9 cellular contexts compared by ENCODE assay signal in genomic region chr15:63044077-63044644, GRCh38. TPM values are rescaled to one million over a fixed set of nuclear protein-coding genes. Genes with fewer than 3 reads are reported as not detected.
DNase-seq lines count a peak whose midpoint lies in the region; ATAC-seq, FAIRE-seq and TF ChIP-seq lines count a peak whose summit lies in the region.
"Had no signal": no experiment of that assay in that cellular context is flagged by ENCODE, and none has a peak within 500 bp of the region (broad histone marks: within the 10 kb centered on the region; RNA-seq: fewer than 3 reads in every experiment).

No MANE protein-coding gene starts in this region.

- no peak overlapping the region for H2AFZ ChIP-seq in HepG2 (ENCODE audit: low read length)

- no peak for DNase-seq in MCF 10A (ENCODE audit: unreplicated experiment)
- DNase-seq in HepG2 (ENCODE audit: low spot score): no peak
- no peak for DNase-seq in stomach
- no peak for DNase-seq in posterior vena cava (ENCODE audit: low spot score)
- DNase-seq in Ammon's horn (ENCODE audit: low spot score): no peak
- DNase-seq: nucleus accumbens had no signal

- no peaks in the 10 kb centered on the region for H3K27me3 ChIP-seq in HUES64 (ENCODE audit: insufficient read depth, low read length)
- no peaks in the 10 kb centered on the region for H3K27me3 ChIP-seq in HepG2 (ENCODE audit: control insufficient read depth in 1 of 2, insufficient read depth in 2 of 2, low read length in 2 of 2)
- H3K27me3 ChIP-seq in stomach: peaks cover 0 to 55% (median 27%) of the 10 kb centered on the region in 3 donors

- 28% methylated on average over 7 of the region's 7 CpGs for WGBS in HUES64
- 49% methylated on average over 3 of the region's 7 CpGs for WGBS in HepG2 (ENCODE audit: low lambda C conversion rate)
- 35 to 50% (median 42%) methylated on average over 7 of the region's 7 CpGs for WGBS in stomach, 5 donors

- no peak for FAIRE-seq in HepG2 (lab: Jason Lieb, UNC)
- FAIRE-seq: GM18507 had no signal

- H3K4me1 Mint-ChIP-seq in MCF 10A (ENCODE audit: insufficient read depth, unreplicated experiment): peaks cover 32% of the 10 kb centered on the region

- H3K79me2 ChIP-seq in HepG2 (ENCODE audit: insufficient read depth, low read length): peaks cover 25% of the 10 kb centered on the region

- H3K9ac ChIP-seq in HUES64 (ENCODE audit: low read depth, low read length) (peak overlapping the region; percentile 93), HepG2 (ENCODE audit: insufficient read depth, low read depth, low read length) (peak overlapping the region; percentile 83; the same call in 1 of the 2 replicates)

- H3K4me3 Mint-ChIP-seq in MCF 10A (ENCODE audit: unreplicated experiment): peak overlapping the region; percentile 92

- no TSS peak for BruUV-seq in MCF 10A (replicated peaks; lab: Mats Ljungman, UMichigan)
- no TSS peak for BruUV-seq in HepG2 (replicated peaks; lab: Mats Ljungman, UMichigan)

- peak overlapping the region; percentile 92 for H3K4me2 ChIP-seq in HepG2 (ENCODE audit: low read depth, low read length)

- in situ Hi-C loops in HepG2 (cut with HindIII; ENCODE audit: extremely low pct_ligation_motif_present, low pct_unique_long_range_greater_than_20kb): no loop called here

- no peaks in the 10 kb centered on the region for H3K9me3 Mint-ChIP-seq in MCF 10A (ENCODE audit: unreplicated experiment)

- CTCF ChIA-PET in MCF 10A (lab: Yijun Ruan, JAX) (interaction anchor here (0.5 to 7.7 kb wide), 13 partner anchors 8 to 294 kb away, joined by 3 to 109 read pairs (median 3); no protein-coding TSS in a partner anchor), HepG2 (lab: Yijun Ruan, JAX; ENCODE audit: low intra/inter-chr PET ratio, low total read pairs) (no interaction called here)

- POLR2A ChIA-PET in MCF 10A (lab: Yijun Ruan, JAX): interaction anchor here (0.7 to 5.6 kb wide), 6 partner anchors 8 to 345 kb away, joined by 3 to 43 read pairs (median 4); no protein-coding TSS in a partner anchor
- POLR2A ChIA-PET in HepG2 (lab: Yijun Ruan, JAX): interaction anchor here (0.6 to 1.2 kb wide), 3 partner anchors 39 to 215 kb away, joined by 3 to 4 read pairs (median 3); no protein-coding TSS in a partner anchor

- peaks cover 20% of the 10 kb centered on the region for H3K36me3 Mint-ChIP-seq in MCF 10A (ENCODE audit: insufficient read depth, unreplicated experiment)

- TF ChIP-seq POLR2A in HepG2 (IDR thresholded peaks at IDR 0.05; ENCODE audit: insufficient read depth in 1 of 2, low read depth in 2 of 2, low read length in 2 of 2) (no peak), stomach (IDR thresholded peaks at IDR 0.05) (no peak)

- H3K36me3 ChIP-seq in HUES64 (ENCODE audit: insufficient read depth, low read length) (peaks cover 39% of the 10 kb centered on the region), HepG2 (replicated peaks in 1 of 2; ENCODE audit: control insufficient read depth in 1 of 2, insufficient read depth in 2 of 2, low read length in 2 of 2) (no peaks in the 10 kb centered on the region), stomach (peaks cover 0 to 18% (median 0%) of the 10 kb centered on the region in 4 donors)

- H3K27me3 Mint-ChIP-seq in MCF 10A (ENCODE audit: insufficient read depth, unreplicated experiment): no peaks in the 10 kb centered on the region

- H4K20me1 ChIP-seq in HepG2 (ENCODE audit: insufficient read depth, low read length): 0 out of 2 replicates have a peak, but pooled peaks cover 3% of the 10 kb centered on the region

- TF ChIP-seq EP300 in HepG2 (IDR thresholded peaks at IDR 0.05; ENCODE audit: low read depth in 2 of 2, low read length in 2 of 2): no peak
- no peak for TF ChIP-seq EP300 in HepG2 (CRISPR knock-in tag; IDR thresholded peaks at IDR 0.05; ENCODE audit: borderline replicate concordance)
- TF ChIP-seq EP300 in stomach (IDR thresholded peaks at IDR 0.05): no peak

- no peaks in the 10 kb centered on the region for H3K9me3 ChIP-seq in HUES64 (ENCODE audit: insufficient read depth, low read depth, low read length)
- H3K9me3 ChIP-seq in HepG2 (ENCODE audit: low read length): no peaks in the 10 kb centered on the region
- no peaks in the 10 kb centered on the region for H3K9me3 ChIP-seq in stomach

- no peak for TF ChIP-seq CTCF in MCF 10A (IDR thresholded peaks at IDR 0.05; ENCODE audit: unreplicated experiment)
- TF ChIP-seq CTCF in HepG2 (CRISPR knock-in tag; IDR thresholded peaks at IDR 0.05): no peak
- no peak for TF ChIP-seq CTCF in stomach (IDR thresholded peaks at IDR 0.05)

- ATAC-seq in HepG2 (no peak), GM18873 (IDR thresholded peaks at IDR 0.05; ENCODE audit: low FRiP score, unreplicated experiment) (no peak)

- H3K27ac Mint-ChIP-seq in MCF 10A (ENCODE audit: low read depth, unreplicated experiment): no peak overlapping the region

- TF ChIP-seq RAD21 in HepG2 (CRISPR knock-in tag; IDR thresholded peaks at IDR 0.05): no peak

- H3K27ac ChIP-seq in HUES64 (ENCODE audit: low read depth, low read length): peak overlapping the region; percentile 78
- peak overlapping the region; percentile 49 for H3K27ac ChIP-seq in HepG2 (ENCODE audit: extremely low read length, insufficient read depth, low read length)
- H3K27ac ChIP-seq in stomach: peak overlapping the region; percentile 1 to 96 (median 90)

- H3K4me1 ChIP-seq in HUES64 (ENCODE audit: insufficient read depth, low read length) (peaks cover 49% of the 10 kb centered on the region), HepG2 (ENCODE audit: insufficient read depth, low read length) (peaks cover 58% of the 10 kb centered on the region), stomach (peaks cover 26 to 55% (median 37%) of the 10 kb centered on the region in 4 donors)

- peak overlapping the region; percentile 97 for H3K4me3 ChIP-seq in HUES64 (ENCODE audit: low read length)
- peak overlapping the region; percentile 80 to 92 (median 89) for H3K4me3 ChIP-seq in HepG2 (replicated peaks in 1 of 3; ENCODE audit: insufficient read depth in 1 of 3, low read depth in 2 of 3, low read length in 3 of 3)
- H3K4me3 ChIP-seq in stomach: peak overlapping the region; percentile 64 to 83 (median 74)

- intact Hi-C loops in MCF 10A (cut with micrococcal nuclease) (no loop called here), HepG2 (cut with micrococcal nuclease; ENCODE audit: unreplicated experiment) (loop anchor here (2.0 to 10.0 kb wide), 2 partner anchors 49 to 191 kb away; no protein-coding TSS in a partner anchor), stomach (cut with DNase I; ENCODE audit: low total_unique reads) (loop anchor here (10.0 kb wide), 1 partner anchor 51 kb away; no protein-coding TSS in a partner anchor), posterior vena cava (cut with DNase I) (loop anchor here in 1 of 2 donors (5.0 kb wide), 1 partner anchor 197 kb away; no protein-coding TSS in a partner anchor)

TF ChIP-seq in HepG2, 621 proteins besides CTCF, POLR2A, EP300 and RAD21:
- TF ChIP-seq PREB (CRISPR knock-in tag; IDR thresholded peaks at IDR 0.05) (no peak), TAF1 (CRISPR knock-in tag; IDR thresholded peaks at IDR 0.05) (no peak)

RNA-seq across cellular contexts. Expression of gene TPM1, which starts 1.6 kb away (rescaled TPM):
- 315 TPM for polyA plus RNA-seq in HUES64 (2013, experiment 1 of 2)
- 324 TPM for polyA plus RNA-seq in HUES64 (2013, experiment 2 of 2)
- 67.8 and 70.4 TPM in 2 replicates for total RNA-seq in MCF 10A (2022)
- 98.9 and 113 TPM in 2 replicates for total RNA-seq in HepG2 (2016; rRNA removed; fragmentation: Illumina TruSeq; extraction: Trizol)
- total RNA-seq in HepG2 (2016; cell fraction: cytosol; rRNA removed; fragmentation: Illumina TruSeq; extraction: Trizol; ENCODE audit: low read depth): 49.9 and 54.7 TPM in 2 replicates
- 98.4 and 114 TPM in 2 replicates for total RNA-seq in HepG2 (2016; cell fraction: insoluble cytoplasmic fraction; rRNA removed; fragmentation: Illumina TruSeq; extraction: Trizol)
- 81.1 and 86.7 TPM in 2 replicates for total RNA-seq in HepG2 (2016; cell fraction: membrane; rRNA removed; fragmentation: Illumina TruSeq; extraction: Trizol)
- total RNA-seq in HepG2 (2016; cell fraction: nucleus; rRNA removed; fragmentation: Illumina TruSeq; extraction: Trizol): 75.6 and 78.8 TPM in 2 replicates
- polyA plus RNA-seq in HepG2 (2011; rRNA removed): 92.4 and 109 TPM in 2 replicates
- polyA plus RNA-seq in HepG2 (2011; cell fraction: cytosol; rRNA removed): 45.6 and 56.5 TPM in 2 replicates
- 245 and 247 TPM in 2 replicates for polyA plus RNA-seq in HepG2 (2011; cell fraction: nucleus; rRNA removed)
- polyA plus RNA-seq in HepG2 (2012): 72.3 and 73.8 TPM in 2 replicates
- 39.7 and 50.0 TPM in 2 replicates for polyA plus RNA-seq in HepG2 (2016; cell fraction: cytosol; fragmentation: Illumina TruSeq; extraction: Trizol; ENCODE audit: low read depth)
- 112 and 120 TPM in 2 replicates for polyA plus RNA-seq in HepG2 (2016; cell fraction: insoluble cytoplasmic fraction; fragmentation: Illumina TruSeq; extraction: Trizol; ENCODE audit: low read depth)
- 59.4 and 60.5 TPM in 2 replicates for polyA plus RNA-seq in HepG2 (2016; cell fraction: membrane; fragmentation: Illumina TruSeq; extraction: Trizol; ENCODE audit: low read depth)
- polyA plus RNA-seq in HepG2 (2016; cell fraction: nucleus; fragmentation: Illumina TruSeq; extraction: Trizol; ENCODE audit: insufficient read depth, low read depth): 97.1 and 98.9 TPM in 2 replicates
- polyA minus RNA-seq in HepG2 (2011; rRNA and poly(A)+ RNA removed; ENCODE audit: low replicate concordance): 56.1 and 110 TPM in 2 replicates
- polyA minus RNA-seq in HepG2 (2011; cell fraction: cytosol; rRNA and poly(A)+ RNA removed): 22.5 and 29.1 TPM in 2 replicates
- 274 and 286 TPM in 2 replicates for polyA minus RNA-seq in HepG2 (2011; cell fraction: nucleus; rRNA and poly(A)+ RNA removed)
- total RNA-seq in stomach: 1,000 to 10,000 TPM in 4 of 5 donors, 100 to 1,000 TPM in 1; 425 to 2,605 (median 1,087) TPM
- polyA plus RNA-seq in stomach: 100 to 1,000 TPM; 230 to 494 (median 306) TPM
- 1,000 to 10,000 TPM; 1,343 to 1,694 TPM for total RNA-seq in posterior vena cava
